21 cellular contexts compared by ENCODE assay signal in genomic region chr19:54307389-54307788, GRCh38. TPM values are rescaled to one million over a fixed set of nuclear protein-coding genes. Genes with fewer than 3 reads are reported as not detected.
DNase-seq lines count a peak whose midpoint lies in the region; ATAC-seq, FAIRE-seq and TF ChIP-seq lines count a peak whose summit lies in the region.
"Had no signal": no experiment of that assay in that cellular context is flagged by ENCODE, and none has a peak within 500 bp of the region (broad histone marks: within the 10 kb centered on the region; RNA-seq: fewer than 3 reads in every experiment).

No MANE protein-coding gene starts in this region.

- peaks cover 4% of the 10 kb centered on the region for H3K9me3 Mint-ChIP-seq in chondrocyte (ENCODE audit: low read depth)
- H3K9me3 Mint-ChIP-seq in osteocyte (ENCODE audit: unreplicated experiment) = peaks cover 13% of the 10 kb centered on the region
- H3K9me3 Mint-ChIP-seq in type B pancreatic cell = no peaks in the 10 kb centered on the region
- H3K9me3 Mint-ChIP-seq: CD8-positive, alpha-beta T cell; HFFc6 had no signal

- FAIRE-seq in GM19239 (lab: Jason Lieb, UNC) = no peak
- FAIRE-seq in GM12892 (lab: Jason Lieb, UNC) = no peak
- FAIRE-seq: D721Med, H54 had no signal

- no peaks in the 10 kb centered on the region for H3K36me3 Mint-ChIP-seq in chondrocyte (ENCODE audit: low read depth)
- no peaks in the 10 kb centered on the region for H3K36me3 Mint-ChIP-seq in osteocyte (ENCODE audit: unreplicated experiment)
- no peaks in the 10 kb centered on the region for H3K36me3 Mint-ChIP-seq in type B pancreatic cell
- H3K36me3 Mint-ChIP-seq: CD4-positive, CD25-positive, alpha-beta regulatory T cell; CD8-positive, alpha-beta T cell had no signal

- peak; percentile 53 for DNase-seq in chondrocyte (ENCODE audit: low spot score)
- DNase-seq in left lobe of liver (ENCODE audit: low spot score) = peak; percentile 31
- DNase-seq in osteocyte (ENCODE audit: extremely low spot score, unreplicated experiment) = peak; percentile 62
- peak; percentile 40 for DNase-seq in type B pancreatic cell (ENCODE audit: extremely low spot score, unreplicated experiment)
- no peak for DNase-seq in GM19239 (ENCODE audit: insufficient read length, low spot score)
- no peak for DNase-seq in GM12892 (ENCODE audit: insufficient read length)
- DNase-seq in RPMI8226 = no peak
- DNase-seq: CD4-positive, CD25-positive, alpha-beta regulatory T cell; DMS 273 treated with DMSO at 0.1 percent for 48 hours; DMS53; DMS79 treated with DMSO at 0.1 percent for 48 hours; GF-D8; GOT3; HFFc6 had no signal

- peaks cover 8% of the 10 kb centered on the region for H3K27me3 Mint-ChIP-seq in chondrocyte (ENCODE audit: low read depth)
- H3K27me3 Mint-ChIP-seq in osteocyte (ENCODE audit: unreplicated experiment) = no peaks in the 10 kb centered on the region
- peaks cover 11% of the 10 kb centered on the region for H3K27me3 Mint-ChIP-seq in type B pancreatic cell

- H3K27ac Mint-ChIP-seq in chondrocyte (ENCODE audit: unreplicated experiment) (no peak overlapping the region), osteocyte (ENCODE audit: unreplicated experiment) (no peak overlapping the region), type B pancreatic cell (no peak overlapping the region)
- H3K27ac Mint-ChIP-seq: CD4-positive, CD25-positive, alpha-beta regulatory T cell; CD8-positive, alpha-beta T cell; HFFc6 had no signal

- TF ChIP-seq CTCF in chondrocyte (IDR thresholded peaks at IDR 0.05) (no peak), osteocyte (IDR thresholded peaks at IDR 0.05) (no peak), type B pancreatic cell (conservative IDR thresholded peaks at IDR 0.05) (no peak)

- no peak for TF ChIP-seq POLR2A in GM12892 (IDR thresholded peaks at IDR 0.05; ENCODE audit: low read depth, low read length)

- H3K4me1 Mint-ChIP-seq in chondrocyte (ENCODE audit: low read depth) = no peaks in the 10 kb centered on the region
- no peaks in the 10 kb centered on the region for H3K4me1 Mint-ChIP-seq in osteocyte (ENCODE audit: unreplicated experiment)
- no peaks in the 10 kb centered on the region for H3K4me1 Mint-ChIP-seq in type B pancreatic cell (ENCODE audit: unreplicated experiment)

- ATAC-seq in left lobe of liver = no peak
- ATAC-seq: CD8-positive, alpha-beta T cell had no signal

- H3K4me3 Mint-ChIP-seq in chondrocyte (ENCODE audit: unreplicated experiment) (no peak overlapping the region), osteocyte (ENCODE audit: unreplicated experiment) (no peak overlapping the region), type B pancreatic cell (no peak overlapping the region)
- H3K4me3 Mint-ChIP-seq: CD4-positive, CD25-positive, alpha-beta regulatory T cell; CD8-positive, alpha-beta T cell; HFFc6 had no signal

RNA-seq across cellular contexts. Expression of gene LILRA5, which starts 5.6 kb away (rescaled TPM):
- total RNA-seq in chondrocyte (not detected in 3 replicates), left lobe of liver (1.4 TPM), osteocyte (not detected in 2 replicates), type B pancreatic cell (ENCODE audit: low replicate concordance) (not detected in 2 replicates)
- polyA plus RNA-seq in GM12892 (2012; ENCODE audit: missing spikeins) = not detected
- total RNA-seq: A172; A673; CD4-positive, CD25-positive, alpha-beta regulatory T cell; Daoy; G401; HFFc6 had no signal

RNA-seq across cellular contexts. Expression of gene LILRB2, which starts 26.5 kb away (rescaled TPM):
- not detected in 3 replicates for total RNA-seq in chondrocyte
- 1.7 TPM for total RNA-seq in left lobe of liver
- total RNA-seq in osteocyte = not detected in 2 replicates
- not detected in 2 replicates for total RNA-seq in type B pancreatic cell (ENCODE audit: low replicate concordance)
- polyA plus RNA-seq in GM12892 (2012; ENCODE audit: missing spikeins) = not detected
- total RNA-seq: A172; A673; CD4-positive, CD25-positive, alpha-beta regulatory T cell; Daoy; G401; HFFc6 had no signal

RNA-seq across cellular contexts. Expression of gene LILRA4, which starts 31.6 kb away (rescaled TPM):
- not detected in 3 replicates for total RNA-seq in chondrocyte
- total RNA-seq in left lobe of liver = not detected
- not detected in 2 replicates for total RNA-seq in osteocyte
- total RNA-seq in type B pancreatic cell (ENCODE audit: low replicate concordance) = not detected in 2 replicates
- polyA plus RNA-seq in GM12892 (2012; ENCODE audit: missing spikeins) = 6.6 TPM
- total RNA-seq: A172; A673; CD4-positive, CD25-positive, alpha-beta regulatory T cell; CD8-positive, alpha-beta T cell; Daoy; G401; HFFc6 had no signal
- polyA plus RNA-seq: CD4-positive, CD25-positive, alpha-beta regulatory T cell had no signal

RNA-seq across cellular contexts. Expression of gene LILRB5, which starts 50.3 kb away (rescaled TPM):
- total RNA-seq in chondrocyte (not detected in 3 replicates), left lobe of liver (8.7 TPM), osteocyte (not detected in 2 replicates), type B pancreatic cell (ENCODE audit: low replicate concordance) (not detected in 2 replicates)
- 0.06 TPM for polyA plus RNA-seq in GM12892 (2012; ENCODE audit: missing spikeins)
- total RNA-seq: A172; A673; CD4-positive, CD25-positive, alpha-beta regulatory T cell; CD8-positive, alpha-beta T cell; Daoy; G401; HFFc6 had no signal
- polyA plus RNA-seq: CD4-positive, CD25-positive, alpha-beta regulatory T cell had no signal

RNA-seq across cellular contexts. Expression of gene LAIR1, which starts 57.3 kb away (rescaled TPM):
- total RNA-seq in chondrocyte (not detected in 3 replicates), left lobe of liver (3.1 TPM), osteocyte (not detected in 2 replicates), type B pancreatic cell (ENCODE audit: low replicate concordance) (not detected in 2 replicates)
- polyA plus RNA-seq in GM12892 (2012; ENCODE audit: missing spikeins) = 0.32 TPM
- total RNA-seq: A172, A673, Daoy, G401, HFFc6 had no signal

Comparison
In these comparisons a context has a peak if more than half of its experiments do, and no peak if none do; other contexts are left out.
1. DNase-seq: peak in chondrocyte (single experiment), left lobe of liver (single experiment), osteocyte (single experiment) and type B pancreatic cell (single experiment); none in GM19239 (single experiment), GM12892 (single experiment) and RPMI8226 (single experiment).